In genomic region chr7:52831321-52831720, GRCh38 we compare ENCODE assay signal across 16 cellular contexts.
DNase-seq lines count a peak whose midpoint lies in the region; TF ChIP-seq lines count a peak whose summit lies in the region.
"Had no signal": no experiment of that assay in that cellular context is flagged by ENCODE, and none has a peak within 500 bp of the region (broad histone marks: within the 10 kb centered on the region; RNA-seq: fewer than 3 reads in every experiment).

No MANE protein-coding gene starts in this region.

- DNase-seq in DMS79 treated with DMSO at 0.1 percent for 48 hours (lab: John Stamatoyannopoulos, UW) (peak; percentile 94), NCI-H345 treated with DMSO at 0.1 percent for 48 hours (lab: John Stamatoyannopoulos, UW; ENCODE audit: unreplicated experiment) (peak; percentile 38), neural crest cell (ENCODE audit: low read depth, low spot score) (no peak), activated T-cell treated with anti-CD3 and anti-CD28 coated beads for 4 hours (no peak), Kasumi-1 (lab: John Stamatoyannopoulos, UW) (no peak), HPDE6-E6E7 (ENCODE audit: extremely low spot score) (no peak)
- no peak for DNase-seq in stimulated activated CD4-positive, alpha-beta T cell treated with anti-CD3 and anti-CD28 coated beads, Interleukin-15, amount 100 ng/mL, for 24 hours
- DNase-seq: CD8-positive, alpha-beta memory T cell; DND-41; H7; IMR-90; NCI-H1105; NCI-H1694; NCI-H2081 treated with DMSO at 0.1 percent for 48 hours; SJCRH30 had no signal

- no peaks in the 10 kb centered on the region for H3K27me3 Mint-ChIP-seq in brain
- H3K27me3 Mint-ChIP-seq in neural crest cell (ENCODE audit: low read depth), result no peaks in the 10 kb centered on the region
- H3K27me3 Mint-ChIP-seq: CD8-positive, alpha-beta memory T cell had no signal

- H3K27ac Mint-ChIP-seq in brain (peak overlapping the region; percentile 42 to 54 (median 52)), neural crest cell (ENCODE audit: unreplicated experiment) (peak overlapping the region; percentile 43)
- H3K27ac Mint-ChIP-seq: CD8-positive, alpha-beta memory T cell had no signal

- no peaks in the 10 kb centered on the region for H3K36me3 Mint-ChIP-seq in brain
- no peaks in the 10 kb centered on the region for H3K36me3 Mint-ChIP-seq in neural crest cell (ENCODE audit: low read depth)
- H3K36me3 Mint-ChIP-seq: CD8-positive, alpha-beta memory T cell had no signal

- peak overlapping the region in 3 of 5 experiments; percentile 38 to 76 (median 40) for H3K4me3 Mint-ChIP-seq in brain
- no peak overlapping the region for H3K4me3 Mint-ChIP-seq in neural crest cell
- H3K4me3 Mint-ChIP-seq: CD8-positive, alpha-beta memory T cell had no signal

- no peak for TF ChIP-seq CTCF in brain (conservative IDR thresholded peaks at IDR 0.05)
- TF ChIP-seq CTCF in neural crest cell (conservative IDR thresholded peaks at IDR 0.05), result no peak

- H3K9me3 Mint-ChIP-seq in brain (peaks cover 0 to 8% (median 0%) of the 10 kb centered on the region in 5 experiments), neural crest cell (peaks cover 12% of the 10 kb centered on the region)

- peaks cover 39% of the 10 kb centered on the region for H3K4me1 Mint-ChIP-seq in brain
- peaks cover 23% of the 10 kb centered on the region for H3K4me1 Mint-ChIP-seq in neural crest cell
- H3K4me1 Mint-ChIP-seq: CD8-positive, alpha-beta memory T cell had no signal

Comparison
In these comparisons a context has a peak if more than half of its experiments do, and no peak if none do; other contexts are left out.
1. DNase-seq: peak in DMS79 treated with DMSO at 0.1 percent for 48 hours (single experiment) and NCI-H345 treated with DMSO at 0.1 percent for 48 hours (single experiment); none in neural crest cell (single experiment), activated T-cell treated with anti-CD3 and anti-CD28 coated beads for 4 hours (single experiment), stimulated activated CD4-positive, alpha-beta T cell treated with anti-CD3 and anti-CD28 coated beads, Interleukin-15, amount 100 ng/mL, for 24 hours (single experiment), Kasumi-1 (0 of 2) and HPDE6-E6E7 (single experiment).